Comparison of ENCODE assay signal across 34 cellular contexts in the genomic region with DNA sequence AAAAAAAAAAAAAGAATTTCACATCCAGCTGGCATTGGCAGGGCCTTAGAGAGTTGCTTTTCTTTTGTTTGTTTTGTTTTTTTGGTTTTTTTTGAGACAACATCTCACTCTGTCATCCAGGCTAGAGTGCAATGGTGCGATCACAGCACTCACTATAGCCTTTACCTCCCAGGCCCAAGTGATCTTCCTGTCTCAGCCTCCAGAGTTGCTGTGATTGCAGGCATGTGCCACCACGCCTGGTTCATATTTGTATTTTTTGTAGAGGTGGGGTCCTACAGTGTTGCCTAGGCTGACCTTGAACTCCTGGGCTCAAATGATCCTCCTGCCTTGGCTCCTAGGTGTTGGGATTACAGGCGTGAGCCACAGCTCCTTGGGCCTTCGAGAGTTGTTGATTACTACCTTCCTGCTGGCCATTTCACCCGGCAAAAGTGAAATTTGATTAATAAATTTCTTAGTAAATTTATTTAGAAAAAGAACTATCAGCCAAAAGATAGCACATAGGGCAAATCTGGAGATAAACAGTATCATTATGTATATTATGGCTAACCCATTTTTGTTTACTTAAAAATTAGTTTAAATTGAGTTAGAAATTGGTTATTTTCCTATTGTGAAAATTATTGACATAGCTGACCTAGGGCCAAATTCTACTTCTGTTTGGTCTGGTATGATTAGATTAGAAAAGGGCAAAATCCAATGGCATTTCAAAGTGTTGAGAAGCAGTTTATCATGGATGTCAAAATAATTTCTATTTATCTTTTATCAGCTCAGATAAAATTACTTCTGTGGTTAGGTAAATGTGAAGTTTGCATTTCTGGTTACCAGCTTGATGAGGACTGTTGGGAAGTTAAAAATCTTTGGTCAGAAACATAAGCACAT.
"Had no signal": no experiment of that assay in that cellular context is flagged by ENCODE, and none has a peak within 500 bp of the region (broad histone marks: within the 10 kb centered on the region; RNA-seq: fewer than 3 reads in every experiment).

No MANE protein-coding gene starts in this region.

- H3K27ac Mint-ChIP-seq: memory B cell; mesothelial cell of epicardium; naive B cell; natural killer cell treated with Interleukin-12 subunit alpha and Interleukin-12 subunit beta and Interleukin-15 and Interleukin-18, amount 100 ng/mL, for 72 hours; type B pancreatic cell had no signal

- H3K27me3 ChIP-seq: esophagus squamous epithelium, heart right ventricle, neutrophil, testis, tibial artery had no signal

- H3K4me1 Mint-ChIP-seq: mesothelial cell of epicardium; neural crest cell; stimulated activated effector memory CD8-positive, alpha-beta T cell treated with anti-CD3 and anti-CD28 coated beads, Interleukin-12 subunit alpha, Interleukin-12 subunit beta, amount 100 ng/mL, for 72 hours had no signal

- H3K36me3 Mint-ChIP-seq: natural killer cell treated with Interleukin-12 subunit alpha and Interleukin-12 subunit beta and Interleukin-15 and Interleukin-18, amount 100 ng/mL, for 72 hours had no signal

- H3K9me3 ChIP-seq: esophagus squamous epithelium, heart right ventricle, mucosa of descending colon, neutrophil, psoas muscle, testis, tibial artery had no signal

- H3K4me3 Mint-ChIP-seq: immature natural killer cell; memory B cell; mesothelial cell of epicardium; naive B cell; natural killer cell treated with Interleukin-12 subunit alpha and Interleukin-12 subunit beta and Interleukin-15 and Interleukin-18, amount 100 ng/mL, for 72 hours; neural crest cell; stimulated activated effector memory CD8-positive, alpha-beta T cell treated with anti-CD3 and anti-CD28 coated beads, Interleukin-12 subunit alpha, Interleukin-12 subunit beta, amount 100 ng/mL, for 72 hours; type B pancreatic cell had no signal

- H3K4me3 ChIP-seq: coronary artery, esophagus squamous epithelium, heart right ventricle, lung, mucosa of descending colon, psoas muscle, skin epidermis, testis, tibial artery had no signal

- H3K27ac ChIP-seq: coronary artery, esophagus squamous epithelium, heart right ventricle, neutrophil, psoas muscle, testis, tibial artery had no signal

- DNase-seq: dermis blood vessel endothelial cell; effector memory CD4-positive, alpha-beta T cell; esophagus squamous epithelium; foreskin melanocyte; glutamatergic neuron; heart right ventricle; hypothalamus; immature natural killer cell; islet precursor cell; kidney glomerular epithelial cell; left colon; left ventricle myocardium superior; mucosa of descending colon; naive B cell; psoas muscle; right cardiac atrium; stimulated activated CD4-positive, alpha-beta T cell treated with anti-CD3 and anti-CD28 coated beads, Interleukin-12 subunit alpha, Interleukin-12 subunit beta, amount 100 ng/mL, for 4 hours; stimulated activated CD4-positive, alpha-beta T cell treated with anti-CD3 and anti-CD28 coated beads, Interleukin-1b, Interleukin-23, amount 100 ng/mL, for 48 hours; stimulated activated CD4-positive, alpha-beta T cell treated with anti-CD3 and anti-CD28 coated beads, Interleukin-4, amount 100 ng/mL, for 1 hour; stimulated activated naive CD4-positive, alpha-beta T cell treated with Interleukin-2 at 50 U/mL for 16 hours; substantia nigra; testis had no signal

- H3K9me3 Mint-ChIP-seq: immature natural killer cell; memory B cell; mesothelial cell of epicardium; naive B cell; natural killer cell treated with Interleukin-12 subunit alpha and Interleukin-12 subunit beta and Interleukin-15 and Interleukin-18, amount 100 ng/mL, for 72 hours; neural crest cell; stimulated activated effector memory CD8-positive, alpha-beta T cell treated with anti-CD3 and anti-CD28 coated beads, Interleukin-12 subunit alpha, Interleukin-12 subunit beta, amount 100 ng/mL, for 72 hours; type B pancreatic cell had no signal

- H3K27me3 Mint-ChIP-seq: memory B cell; naive B cell; natural killer cell treated with Interleukin-12 subunit alpha and Interleukin-12 subunit beta and Interleukin-15 and Interleukin-18, amount 100 ng/mL, for 72 hours; type B pancreatic cell had no signal

- ATAC-seq: heart right ventricle; left colon; left ventricle myocardium superior; mucosa of descending colon; natural killer cell treated with Interleukin-12 subunit alpha and Interleukin-12 subunit beta and Interleukin-15 and Interleukin-18, amount 100 ng/mL, for 72 hours; psoas muscle; right cardiac atrium; stimulated activated effector memory CD8-positive, alpha-beta T cell treated with anti-CD3 and anti-CD28 coated beads, Interleukin-12 subunit alpha, Interleukin-12 subunit beta, amount 100 ng/mL, for 72 hours had no signal

- H3K4me1 ChIP-seq: esophagus squamous epithelium, heart right ventricle, psoas muscle, testis, tibial artery had no signal

- FAIRE-seq: endothelial cell of umbilical vein had no signal
